Comparison of ENCODE assay signal across 19 cellular contexts in genomic region chr4:127995776-127996175, GRCh38. TPM values are rescaled to one million over a fixed set of nuclear protein-coding genes. Genes with fewer than 3 reads are reported as not detected.
DNase-seq lines count a peak whose midpoint lies in the region; ATAC-seq and TF ChIP-seq lines count a peak whose summit lies in the region.
"Had no signal": no experiment of that assay in that cellular context is flagged by ENCODE, and none has a peak within 500 bp of the region (broad histone marks: within the 10 kb centered on the region; RNA-seq: fewer than 3 reads in every experiment).

No MANE protein-coding gene starts in this region.

- H3K9me3 ChIP-seq in A673 (ENCODE audit: low read depth, low read length, poor library complexity, severe bottlenecking), result no peaks in the 10 kb centered on the region

- no TSS peak for BruUV-seq in A673 (replicated peaks; lab: Mats Ljungman, UMichigan)

- H3K4me3 Mint-ChIP-seq in progenitor cell of endocrine pancreas (ENCODE audit: low read depth), result no peak overlapping the region
- H3K4me3 Mint-ChIP-seq: activated CD4-positive, alpha-beta T cell treated with anti-CD3 and anti-CD28 coated beads for 36 hours; activated T-cell treated with anti-CD3 and anti-CD28 coated beads, Interleukin-2, amount 50 U/mL, for 72 hours; brain; stimulated activated naive CD8-positive, alpha-beta T cell treated with anti-CD3 and anti-CD28 coated beads, Interleukin-15, Interleukin-2, amounts not matched to agents 100 ng/mL and 50 ng/mL, for 24 hours; T-helper 2 cell treated with Interferon-gamma antibody and Interleukin-4, amounts not matched to agents 5 μg/mL and 100 μg/mL, for 36 hours had no signal

- ATAC-seq in foreskin keratinocyte (peak; percentile 98), esophagus mucosa (no peak)
- ATAC-seq: activated CD4-positive, alpha-beta T cell treated with anti-CD3 and anti-CD28 coated beads for 36 hours; activated T-cell treated with anti-CD3 and anti-CD28 coated beads, Interleukin-2, amount 50 U/mL, for 72 hours had no signal

- H3K4me1 ChIP-seq in A673 (ENCODE audit: insufficient read depth, low read length, poor library complexity, severe bottlenecking), result no peaks in the 10 kb centered on the region
- peaks cover 5% of the 10 kb centered on the region for H3K4me1 ChIP-seq in foreskin keratinocyte

- peaks cover 16% of the 10 kb centered on the region for H3K9me3 Mint-ChIP-seq in progenitor cell of endocrine pancreas (ENCODE audit: low read depth)

- no peaks in the 10 kb centered on the region for H3K4me1 Mint-ChIP-seq in progenitor cell of endocrine pancreas (ENCODE audit: low read depth)
- H3K4me1 Mint-ChIP-seq: brain had no signal

- CTCF ChIA-PET in A673 (lab: Charles Lee) (no interaction called here), RWPE1 (lab: Yijun Ruan, JAX) (interaction anchor here (0.6 to 1.0 kb wide), 2 partner anchors 20 to 25 kb away, joined by 3 read pairs; no protein-coding TSS in a partner anchor)

- no peaks in the 10 kb centered on the region for H3K27me3 Mint-ChIP-seq in progenitor cell of endocrine pancreas
- H3K27me3 Mint-ChIP-seq: activated CD4-positive, alpha-beta T cell treated with anti-CD3 and anti-CD28 coated beads for 36 hours; stimulated activated naive CD8-positive, alpha-beta T cell treated with anti-CD3 and anti-CD28 coated beads, Interleukin-15, Interleukin-2, amounts not matched to agents 100 ng/mL and 50 ng/mL, for 24 hours had no signal

- H3K36me3 ChIP-seq in A673 (ENCODE audit: insufficient read depth, low read length, poor library complexity, severe bottlenecking), result no peaks in the 10 kb centered on the region

- H3K36me3 Mint-ChIP-seq in progenitor cell of endocrine pancreas (ENCODE audit: insufficient read depth), result peaks cover 39% of the 10 kb centered on the region

- TF ChIP-seq CTCF in A673 (conservative IDR thresholded peaks at IDR 0.05; ENCODE audit: low read depth, low read length), result no peak
- TF ChIP-seq CTCF in RWPE1 (conservative IDR thresholded peaks at IDR 0.05; ENCODE audit: low read depth), result no peak
- no peak for TF ChIP-seq CTCF in foreskin keratinocyte (conservative IDR thresholded peaks at IDR 0.05)
- TF ChIP-seq CTCF in progenitor cell of endocrine pancreas (IDR thresholded peaks at IDR 0.05; ENCODE audit: unreplicated experiment), result no peak

- H3K4me3 ChIP-seq in A673 (ENCODE audit: low read depth, low read length, poor library complexity, severe bottlenecking), result no peak overlapping the region
- H3K4me3 ChIP-seq: smooth muscle cell had no signal

- H3K27me3 ChIP-seq in A673 (replicated peaks; ENCODE audit: insufficient read depth, low read depth, low read length, poor library complexity), result no peaks in the 10 kb centered on the region
- no peaks in the 10 kb centered on the region for H3K27me3 ChIP-seq in foreskin keratinocyte

- DNase-seq in A673 (ENCODE audit: low spot score) (peak; percentile 30), GM04503 (ENCODE audit: low read depth) (peak; percentile 4), RWPE1 (ENCODE audit: low spot score) (peak; percentile 62), foreskin keratinocyte (peak; percentile 44 to 78), progenitor cell of endocrine pancreas (ENCODE audit: low spot score, unreplicated experiment) (no peak), substantia nigra (lab: John Stamatoyannopoulos, UW) (no peak)
- DNase-seq in activated effector memory CD4-positive, alpha-beta T cell treated with anti-CD3 and anti-CD28 coated beads, Interleukin-2, amount 50 U/mL, for 16 hours, result no peak
- DNase-seq: activated CD4-positive, alpha-beta T cell treated with anti-CD3 and anti-CD28 coated beads for 36 hours; activated T-cell treated with anti-CD3 and anti-CD28 coated beads, Interleukin-2, amount 50 U/mL, for 72 hours; DMS153; effector memory CD4-positive, alpha-beta T cell; Kasumi-1; NCI-H187 treated with DMSO at 0.1 percent for 48 hours; Right ventricle myocardium superior had no signal

- POLR2A ChIA-PET in A673 (lab: Charles Lee; ENCODE audit: low non-redundant PET) (no interaction called here), RWPE1 (lab: Yijun Ruan, JAX; ENCODE audit: low non-redundant PET) (no interaction called here)

- intact Hi-C loops in A673 (cut with micrococcal nuclease; ENCODE audit: unreplicated experiment), result no loop called here

- H3K27ac Mint-ChIP-seq in progenitor cell of endocrine pancreas, result no peak overlapping the region
- H3K27ac Mint-ChIP-seq: activated CD4-positive, alpha-beta T cell treated with anti-CD3 and anti-CD28 coated beads for 36 hours; brain; stimulated activated naive CD8-positive, alpha-beta T cell treated with anti-CD3 and anti-CD28 coated beads, Interleukin-15, Interleukin-2, amounts not matched to agents 100 ng/mL and 50 ng/mL, for 24 hours had no signal

- H3K27ac ChIP-seq in A673 (ENCODE audit: low read depth, low read length, poor library complexity, severe bottlenecking), result no peak overlapping the region
- no peak overlapping the region for H3K27ac ChIP-seq in RWPE1
- H3K27ac ChIP-seq in foreskin keratinocyte, result no peak overlapping the region
- no peak overlapping the region for H3K27ac ChIP-seq in substantia nigra (ENCODE audit: low read depth, low read length, poor library complexity, severe bottlenecking)

RNA-seq across cellular contexts. Expression of gene ABHD18, which starts 30.6 kb away (rescaled TPM):
- total RNA-seq in A673 (2021), result 8.4 and 10.1 TPM in 2 replicates
- total RNA-seq in foreskin keratinocyte, result 5.9 and 6.3 TPM in 2 replicates
- polyA plus RNA-seq in foreskin keratinocyte, result 1.7 and 2.1 TPM in 2 replicates
- 19.4 and 19.9 TPM in 2 replicates for total RNA-seq in progenitor cell of endocrine pancreas
- 7.1 TPM for total RNA-seq in esophagus mucosa

RNA-seq across cellular contexts. Expression of gene MFSD8, which starts 30.8 kb away (rescaled TPM):
- total RNA-seq in A673 (2021) (16.6 and 23.6 TPM in 2 replicates), foreskin keratinocyte (12.9 and 15.8 TPM in 2 replicates), progenitor cell of endocrine pancreas (28.7 and 32.6 TPM in 2 replicates), esophagus mucosa (18.8 TPM)
- 7.9 and 8.7 TPM in 2 replicates for polyA plus RNA-seq in foreskin keratinocyte

Comparison
In these comparisons a context has a peak if more than half of its experiments do, and no peak if none do; other contexts are left out.
1. DNase-seq: peak in A673 (single experiment), GM04503 (single experiment), RWPE1 (single experiment) and foreskin keratinocyte (2 of 2); none in progenitor cell of endocrine pancreas (single experiment), substantia nigra (0 of 49) and activated effector memory CD4-positive, alpha-beta T cell treated with anti-CD3 and anti-CD28 coated beads, Interleukin-2, amount 50 U/mL, for 16 hours (single experiment).